Comparison of ENCODE assay signal across 8 cellular contexts in genomic region chr4:152382057-152382785, GRCh38.
A peak's percentile ranks its signal among the peaks of the same experiment; 100 is the strongest.
DNase-seq lines count a peak whose midpoint lies in the region; ATAC-seq and TF ChIP-seq lines count a peak whose summit lies in the region.

No MANE protein-coding gene starts in this region.

- no peak for TF ChIP-seq CTCF in fibroblast of the aortic adventitia (IDR thresholded peaks at IDR 0.05; ENCODE audit: insufficient read depth, low read length)

- no peaks in the 10 kb centered on the region for H3K36me3 Mint-ChIP-seq in stimulated activated effector memory CD8-positive, alpha-beta T cell treated with anti-CD3 and anti-CD28 coated beads, Interleukin-12 subunit alpha, Interleukin-12 subunit beta, amount 100 ng/mL, for 72 hours

- no peaks in the 10 kb centered on the region for H3K9me3 ChIP-seq in MG63

- peaks cover 2% of the 10 kb centered on the region for H3K9me3 Mint-ChIP-seq in stimulated activated effector memory CD8-positive, alpha-beta T cell treated with anti-CD3 and anti-CD28 coated beads, Interleukin-12 subunit alpha, Interleukin-12 subunit beta, amount 100 ng/mL, for 72 hours

- H3K4me1 Mint-ChIP-seq in stimulated activated effector memory CD8-positive, alpha-beta T cell treated with anti-CD3 and anti-CD28 coated beads, Interleukin-12 subunit alpha, Interleukin-12 subunit beta, amount 100 ng/mL, for 72 hours = peaks cover 21% of the 10 kb centered on the region

- H3K4me3 Mint-ChIP-seq in stimulated activated effector memory CD8-positive, alpha-beta T cell treated with anti-CD3 and anti-CD28 coated beads, Interleukin-12 subunit alpha, Interleukin-12 subunit beta, amount 100 ng/mL, for 72 hours = peak overlapping the region; percentile 24

- peak overlapping the region; percentile 4; the same call in 1 of the 2 replicates for H3K4me3 ChIP-seq in MG63
- peak overlapping the region; percentile 40 for H3K4me3 ChIP-seq in fibroblast of the aortic adventitia (ENCODE audit: low read depth, low read length)

- ATAC-seq in stimulated activated effector memory CD8-positive, alpha-beta T cell treated with anti-CD3 and anti-CD28 coated beads, Interleukin-12 subunit alpha, Interleukin-12 subunit beta, amount 100 ng/mL, for 72 hours = no peak

- H3K36me3 ChIP-seq in MG63 = no peaks in the 10 kb centered on the region

- H3K27me3 ChIP-seq in MG63 = no peaks in the 10 kb centered on the region

- DNase-seq in NCI-H510A treated with DMSO at 0.1 percent for 48 hours (lab: John Stamatoyannopoulos, UW) (peak; percentile 18), NCI-H510A (lab: John Stamatoyannopoulos, UW) (no peak), MG63 (no peak), fibroblast of the aortic adventitia (ENCODE audit: low read depth) (peak; percentile 45), GF-D8 (lab: John Stamatoyannopoulos, UW) (no peak)
- no peak for DNase-seq in stimulated activated effector memory CD8-positive, alpha-beta T cell treated with anti-CD3 and anti-CD28 coated beads, Interleukin-12 subunit alpha, Interleukin-12 subunit beta, amount 100 ng/mL, for 72 hours (ENCODE audit: low spot score in 2 of 2)
- no peak for DNase-seq in activated CD4-positive, CD25-positive, alpha-beta regulatory T cell treated with anti-CD3 and anti-CD28 coated beads, Interleukin-2, amount 50 U/mL, for 72 hours
- no peak for DNase-seq in NK-92 treated with Interleukin-12 subunit alpha and Interleukin-12 subunit beta, amount 100 ng/mL, for 24 hours (lab: John Stamatoyannopoulos, UW)

- no peak overlapping the region for H3K27ac Mint-ChIP-seq in stimulated activated effector memory CD8-positive, alpha-beta T cell treated with anti-CD3 and anti-CD28 coated beads, Interleukin-12 subunit alpha, Interleukin-12 subunit beta, amount 100 ng/mL, for 72 hours

Comparison
In these comparisons a context has a peak if more than half of its experiments do, and no peak if none do; other contexts are left out.
1. DNase-seq: peak in NCI-H510A treated with DMSO at 0.1 percent for 48 hours (single experiment) and fibroblast of the aortic adventitia (single experiment); none in NCI-H510A (single experiment), MG63 (single experiment), stimulated activated effector memory CD8-positive, alpha-beta T cell treated with anti-CD3 and anti-CD28 coated beads, Interleukin-12 subunit alpha, Interleukin-12 subunit beta, amount 100 ng/mL, for 72 hours (0 of 2), GF-D8 (single experiment), activated CD4-positive, CD25-positive, alpha-beta regulatory T cell treated with anti-CD3 and anti-CD28 coated beads, Interleukin-2, amount 50 U/mL, for 72 hours (single experiment) and NK-92 treated with Interleukin-12 subunit alpha and Interleukin-12 subunit beta, amount 100 ng/mL, for 24 hours (single experiment).